Comparison of ENCODE assay signal across 8 cellular contexts in the genomic region with DNA sequence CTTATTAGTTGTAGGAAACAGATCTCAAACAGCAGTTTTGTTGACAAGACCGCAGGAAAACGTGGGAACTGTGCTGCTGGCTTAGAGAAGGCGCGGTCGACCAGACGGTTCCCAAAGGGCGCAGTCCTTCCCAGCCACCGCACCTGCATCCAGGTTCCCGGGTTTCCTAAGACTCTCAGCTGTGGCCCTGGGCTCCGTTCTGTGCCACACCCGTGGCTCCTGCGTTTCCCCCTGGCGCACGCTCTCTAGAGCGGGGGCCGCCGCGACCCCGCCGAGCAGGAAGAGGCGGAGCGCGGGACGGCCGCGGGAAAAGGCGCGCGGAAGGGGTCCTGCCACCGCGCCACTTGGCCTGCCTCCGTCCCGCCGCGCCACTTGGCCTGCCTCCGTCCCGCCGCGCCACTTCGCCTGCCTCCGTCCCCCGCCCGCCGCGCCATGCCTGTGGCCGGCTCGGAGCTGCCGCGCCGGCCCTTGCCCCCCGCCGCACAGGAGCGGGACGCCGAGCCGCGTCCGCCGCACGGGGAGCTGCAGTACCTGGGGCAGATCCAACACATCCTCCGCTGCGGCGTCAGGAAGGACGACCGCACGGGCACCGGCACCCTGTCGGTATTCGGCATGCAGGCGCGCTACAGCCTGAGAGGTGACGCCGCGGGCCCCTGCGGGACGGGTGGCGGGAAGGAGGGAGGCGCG. TPM values are rescaled to one million over a fixed set of nuclear protein-coding genes. Genes with fewer than 3 reads are reported as not detected.
DNase-seq lines count a peak whose midpoint lies in the region; ATAC-seq, FAIRE-seq and TF ChIP-seq lines count a peak whose summit lies in the region.

A gene (plus strand): TSS at position 343 of the 687 bp plus-strand sequence. CDS start 90 bp downstream, at position 433.

- no peak for TF ChIP-seq RAD21 in K562 (CRISPR knock-in tag; conservative IDR thresholded peaks at IDR 0.05 in 1 of 2, IDR thresholded peaks at IDR 0.05 in 1 of 2)

- H2AFZ ChIP-seq in K562 (ENCODE audit: low read depth, low read length) = peak within 1 kb of the TSS; percentile 93

- TF ChIP-seq EP300 in K562 (IDR thresholded peaks at IDR 0.05; ENCODE audit: low read length) = no peak

- no peaks in the 10 kb centered on the region for H3K9me1 ChIP-seq in K562 (ENCODE audit: control insufficient read depth, insufficient read depth, low read length)

- DNase-seq in 8988T (peak; percentile 77), GM13977 (ENCODE audit: low spot score) (peak; percentile 84), NCI-H1092 (lab: John Stamatoyannopoulos, UW) (peak; percentile 67), SK-MEL-5 (ENCODE audit: low read depth, low spot score) (peak; percentile 58), K562 (ENCODE audit: extremely low read depth in 1 of 4, low spot score in 3 of 4) (peak; percentile 83 to 91 (median 86)), spleen (peak; percentile 82)

- H3K9ac ChIP-seq in K562 (ENCODE audit: insufficient read depth in 1 of 2, low read depth in 2 of 2, low read length in 2 of 2) = peak within 1 kb of the TSS; percentile 90 to 100
- H3K9ac ChIP-seq in iPS-20b (ENCODE audit: low read depth, low read length) = peak within 1 kb of the TSS; percentile 94; the same call in 1 of the 2 replicates

- ATAC-seq in HG02798 (IDR thresholded peaks at IDR 0.05; ENCODE audit: poor library complexity, unreplicated experiment) (peak; percentile 54), K562 (peak; percentile 73)

- no peaks in the 10 kb centered on the region for H3K27me3 ChIP-seq in K562 (ENCODE audit: control insufficient read depth in 2 of 2, insufficient read depth in 2 of 2, low read length in 2 of 2)
- no peaks in the 10 kb centered on the region for H3K27me3 ChIP-seq in iPS-20b (ENCODE audit: insufficient read depth, low read length)
- H3K27me3 ChIP-seq in spleen (replicated peaks in 1 of 7) = peaks cover 0 to 61% (median 9%) of the 10 kb centered on the region in 7 donors

- POLR2A ChIA-PET in K562 (lab: Yijun Ruan, JAX) = interaction anchor here (0.6 to 3.4 kb wide), 24 partner anchors 8 to 184 kb away, joined by 3 to 19 read pairs (median 4); a partner anchor contains a TSS

- H3K27ac ChIP-seq in K562 (ENCODE audit: extremely low read depth, low read depth, low read length) (peak within 1 kb of the TSS; percentile 96), iPS-20b (ENCODE audit: low read length) (peak within 1 kb of the TSS; percentile 89), spleen (peak within 1 kb of the TSS in 5 of 8 donors; percentile 15 to 68 (median 50))

- intact Hi-C loops in K562 (cut with micrococcal nuclease) (no loop called here), spleen (cut with DNase I; ENCODE audit: low total_unique reads) (no loop called here)

- TF ChIP-seq CTCF in GM13977 (IDR thresholded peaks at IDR 0.05; ENCODE audit: extremely low read depth, insufficient read depth, missing control alignments) = no peak
- peak in 1 of 3 experiments; percentile 30; a peak in 2 of 6 replicates for TF ChIP-seq CTCF in K562 (IDR thresholded peaks at IDR 0.05 in 2 of 3, conservative IDR thresholded peaks at IDR 0.05 in 1 of 3; ENCODE audit: insufficient read depth in 2 of 3, low read depth in 1 of 3, low read length in 3 of 3)
- no peak for TF ChIP-seq CTCF in spleen (IDR thresholded peaks at IDR 0.05 in 8 of 11, conservative IDR thresholded peaks at IDR 0.05 in 3 of 11)

- H3K79me2 ChIP-seq in K562 (ENCODE audit: control insufficient read depth, insufficient read depth, low read length) = peaks cover 77% of the 10 kb centered on the region

- no peaks in the 10 kb centered on the region for H4K20me1 ChIP-seq in K562 (replicated peaks; ENCODE audit: control insufficient read depth, insufficient read depth, low read length)

- CTCF ChIA-PET in K562 (lab: Yijun Ruan, JAX; ENCODE audit: low intra/inter-chr PET ratio) = no interaction called here

- no peak for FAIRE-seq in K562 (lab: Jason Lieb, UNC)

- peaks cover 36% of the 10 kb centered on the region for H3K36me3 ChIP-seq in K562 (ENCODE audit: control insufficient read depth, insufficient read depth, low read length)
- H3K36me3 ChIP-seq in iPS-20b (ENCODE audit: insufficient read depth, low read depth, low read length) = peaks cover 35% of the 10 kb centered on the region
- H3K36me3 ChIP-seq in spleen = peaks cover 0 to 11% (median 0%) of the 10 kb centered on the region in 6 donors

- H3K9me3 ChIP-seq in K562 (replicated peaks; ENCODE audit: control insufficient read depth, insufficient read depth, low read depth, low read length) = peaks cover 10% of the 10 kb centered on the region; the same call in 1 of the 2 replicates
- peaks cover 5% of the 10 kb centered on the region for H3K9me3 ChIP-seq in iPS-20b (ENCODE audit: insufficient read depth, low read depth, low read length)
- H3K9me3 ChIP-seq in spleen = peaks cover 0 to 4% (median 0%) of the 10 kb centered on the region in 8 donors

- peaks cover 20 to 27% of the 10 kb centered on the region in 2 experiments for H3K4me1 ChIP-seq in K562 (replicated peaks in 1 of 2; ENCODE audit: control insufficient read depth in 2 of 2, insufficient read depth in 2 of 2, low read length in 2 of 2)
- peaks cover 7% of the 10 kb centered on the region for H3K4me1 ChIP-seq in iPS-20b (ENCODE audit: insufficient read depth, low read length)
- H3K4me1 ChIP-seq in spleen = peaks cover 3 to 29% (median 19%) of the 10 kb centered on the region in 6 donors

- H3K4me2 ChIP-seq in K562 (ENCODE audit: insufficient read depth, low read length) = peak within 1 kb of the TSS; percentile 96

- WGBS in K562 (ENCODE audit: insufficient coverage, low coverage, missing lambda C conversion rate) = under 1% methylated on average over 46 of the region's 79 CpGs
- 0% methylated on average over 31 to 79 of the region's 79 CpGs for WGBS in spleen, 5 donors

- BruUV-seq in K562 (replicated peaks; lab: Mats Ljungman, UMichigan) = no TSS peak

- TF ChIP-seq POLR2A in K562 (conservative IDR thresholded peaks at IDR 0.05) (peak; percentile 38), spleen (IDR thresholded peaks at IDR 0.05) (no peak)

- peak within 1 kb of the TSS; percentile 93 for H3K4me3 ChIP-seq in K562
- H3K4me3 ChIP-seq in iPS-20b (ENCODE audit: low read length) = peak within 1 kb of the TSS; percentile 78
- peak within 1 kb of the TSS; percentile 60 to 93 (median 80) for H3K4me3 ChIP-seq in spleen

- in situ Hi-C loops in GM13977 (cut with MboI; ENCODE audit: low pct_unique_long_range_greater_than_20kb, low sequenced_read_pairs, unreplicated experiment) = no loop called here
- in situ Hi-C loops in SK-MEL-5 (cut with HindIII; ENCODE audit: low pct_unique_long_range_greater_than_20kb, low sequenced_read_pairs) = no loop called here
- in situ Hi-C loops in K562 (cut with MboI) = no loop called here

TF ChIP-seq in K562, 482 proteins besides CTCF, POLR2A, EP300 and RAD21 (continues in another document):
- TF ChIP-seq TBL1XR1 (IDR thresholded peaks at IDR 0.05; ENCODE audit: low read length in 2 of 2) = 0 out of 4 replicates have a peak, but pooled peaks of 1 of the 2 experiments have one; percentile 27
- TF ChIP-seq, protein P1, sequence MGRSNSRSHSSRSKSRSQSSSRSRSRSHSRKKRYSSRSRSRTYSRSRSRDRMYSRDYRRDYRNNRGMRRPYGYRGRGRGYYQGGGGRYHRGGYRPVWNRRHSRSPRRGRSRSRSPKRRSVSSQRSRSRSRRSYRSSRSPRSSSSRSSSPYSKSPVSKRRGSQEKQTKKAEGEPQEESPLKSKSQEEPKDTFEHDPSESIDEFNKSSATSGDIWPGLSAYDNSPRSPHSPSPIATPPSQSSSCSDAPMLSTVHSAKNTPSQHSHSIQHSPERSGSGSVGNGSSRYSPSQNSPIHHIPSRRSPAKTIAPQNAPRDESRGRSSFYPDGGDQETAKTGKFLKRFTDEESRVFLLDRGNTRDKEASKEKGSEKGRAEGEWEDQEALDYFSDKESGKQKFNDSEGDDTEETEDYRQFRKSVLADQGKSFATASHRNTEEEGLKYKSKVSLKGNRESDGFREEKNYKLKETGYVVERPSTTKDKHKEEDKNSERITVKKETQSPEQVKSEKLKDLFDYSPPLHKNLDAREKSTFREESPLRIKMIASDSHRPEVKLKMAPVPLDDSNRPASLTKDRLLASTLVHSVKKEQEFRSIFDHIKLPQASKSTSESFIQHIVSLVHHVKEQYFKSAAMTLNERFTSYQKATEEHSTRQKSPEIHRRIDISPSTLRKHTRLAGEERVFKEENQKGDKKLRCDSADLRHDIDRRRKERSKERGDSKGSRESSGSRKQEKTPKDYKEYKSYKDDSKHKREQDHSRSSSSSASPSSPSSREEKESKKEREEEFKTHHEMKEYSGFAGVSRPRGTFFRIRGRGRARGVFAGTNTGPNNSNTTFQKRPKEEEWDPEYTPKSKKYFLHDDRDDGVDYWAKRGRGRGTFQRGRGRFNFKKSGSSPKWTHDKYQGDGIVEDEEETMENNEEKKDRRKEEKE (IDR thresholded peaks at IDR 0.05; ENCODE audit: borderline replicate concordance in 1 of 2, control insufficient read depth in 1 of 2, low read depth in 2 of 2, low read length in 1 of 2) = no peak

RNA-seq across cellular contexts. Expression of the gene that starts here (rescaled TPM):
- 27.4 and 30.4 TPM in 2 replicates for total RNA-seq in SK-MEL-5 (2014; rRNA removed; shearing (Covaris generic))
- 158 and 171 TPM in 2 replicates for polyA plus RNA-seq in SK-MEL-5 (2015; cell fraction: cytosol; rRNA removed)
- 81.1 and 82.7 TPM in 2 replicates for polyA plus RNA-seq in SK-MEL-5 (2015; cell fraction: nucleus; rRNA removed)
- 56.4 and 67.1 TPM in 2 replicates for total RNA-seq in K562 (2011; cell fraction: chromatin; rRNA removed; ENCODE audit: low replicate concordance)
- total RNA-seq in K562 (2011; cell fraction: nucleolus; rRNA removed) = 67.0 and 72.2 TPM in 2 replicates
- 71.0 and 81.6 TPM in 2 replicates for total RNA-seq in K562 (2011; cell fraction: nucleoplasm; rRNA removed)
- 137 and 138 TPM in 2 replicates for total RNA-seq in K562 (2014; rRNA removed)
- total RNA-seq in K562 (2014; rRNA removed; fragmentation: Illumina TruSeq; extraction: Trizol) = 69.1 and 72.4 TPM in 2 replicates
- total RNA-seq in K562 (2015; rRNA removed; fragmentation: Illumina TruSeq; extraction: Trizol) = 83.4 and 88.8 TPM in 2 replicates
- 292 and 305 TPM in 2 replicates for total RNA-seq in K562 (2021)
- polyA plus RNA-seq in K562 (2011; rRNA removed) = 276 and 390 TPM in 2 replicates
- polyA plus RNA-seq in K562 (2011; cell fraction: cytosol; rRNA removed) = 377 and 398 TPM in 2 replicates
- 188 and 221 TPM in 2 replicates for polyA plus RNA-seq in K562 (2011; cell fraction: nucleus; rRNA removed)
- 259 and 356 TPM in 2 replicates for polyA plus RNA-seq in K562 (2012)
- polyA plus RNA-seq in K562 (2014; fragmentation: Illumina TruSeq; extraction: Trizol) = 381 and 409 TPM in 2 replicates
- polyA plus RNA-seq in K562 (2014; fragmentation: Nextera tagmentation; extraction: Ambion mirVana) = 100 to 1,000 TPM; 168 to 175 TPM
- 302 and 311 TPM in 2 replicates for polyA plus RNA-seq in K562 (2014; rRNA removed)
- 346 and 403 TPM in 2 replicates for polyA minus RNA-seq in K562 (2011; rRNA and poly(A)+ RNA removed)
- 213 and 291 TPM in 2 replicates for polyA minus RNA-seq in K562 (2011; cell fraction: cytosol; rRNA and poly(A)+ RNA removed)
- polyA minus RNA-seq in K562 (2011; cell fraction: nucleus; rRNA and poly(A)+ RNA removed) = 40.8 and 82.9 TPM in 2 replicates
- 10 to 100 TPM in 4 of 7 donors, 1 to 10 TPM in 3; 4.4 to 17.7 (median 14.4) TPM for total RNA-seq in spleen
- polyA plus RNA-seq in spleen = 10 to 100 TPM in 2 of 3 donors, 1 to 10 TPM in 1; 4.4 to 24.7 (median 16.1) TPM

Comparison
In these comparisons a context has a peak if more than half of its experiments do, and no peak if none do; other contexts are left out.
1. Peak in every context shown above with its lines: DNase-seq, ATAC-seq, H3K4me3 ChIP-seq and H3K27ac ChIP-seq.
2. RNA of the gene that starts here (polyA plus RNA-seq): 168 to 409 TPM in K562; 4.4 to 24.7 TPM in spleen; every median in the first group is over 4 times any median in the second.